ENCODE assay signal across 14 cellular contexts in the genomic region with DNA sequence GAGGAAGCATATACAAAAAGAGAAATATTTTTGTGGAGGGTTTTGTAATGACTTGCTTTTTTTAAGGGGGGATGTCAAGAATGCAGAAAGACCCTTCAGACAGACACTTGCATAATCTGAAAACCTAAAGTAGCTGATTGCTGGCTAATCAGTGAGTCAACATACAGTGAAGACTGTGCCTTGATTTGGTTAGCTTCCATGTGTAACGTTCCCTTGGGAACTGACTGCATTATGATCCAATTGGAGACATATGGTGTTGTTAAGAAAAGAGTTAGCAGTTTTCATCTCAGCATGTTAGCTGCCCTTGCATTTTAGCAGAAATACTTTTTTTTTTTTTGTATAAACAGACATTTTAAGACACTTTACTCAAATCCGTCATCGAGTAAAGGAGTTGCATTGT.
A peak's percentile ranks its signal among the peaks of the same experiment; 100 is the strongest.
DNase-seq lines count a peak whose midpoint lies in the region; ATAC-seq and TF ChIP-seq lines count a peak whose summit lies in the region.
"Had no signal": no experiment of that assay in that cellular context is flagged by ENCODE, and none has a peak within 500 bp of the region (broad histone marks: within the 10 kb centered on the region; RNA-seq: fewer than 3 reads in every experiment).

No MANE protein-coding gene starts in this region.

- POLR2A ChIA-PET in AG04449 (lab: Yijun Ruan, JAX) (interaction anchor here (0.7 kb wide), 1 partner anchor 513 kb away, joined by 3 read pairs; no protein-coding TSS in a partner anchor), GM10248 (lab: Yijun Ruan, JAX) (no interaction called here)

- H3K27ac ChIP-seq in GM23248, result peak overlapping the region; percentile 71
- H3K27ac ChIP-seq in OCI-LY3 (ENCODE audit: low read length), result peak overlapping the region; percentile 93; the same call in 1 of the 2 replicates

- no peaks in the 10 kb centered on the region for H3K27me3 Mint-ChIP-seq in Calu3 (ENCODE audit: unreplicated experiment)
- H3K27me3 Mint-ChIP-seq: central memory CD8-positive, alpha-beta T cell had no signal

- H3K4me3 ChIP-seq in AG04449 (ENCODE audit: low read depth, low read length), result no peak overlapping the region
- no peak overlapping the region; the same call in 1 of the 2 replicates for H3K4me3 ChIP-seq in GM23248
- peak overlapping the region; percentile 3 for H3K4me3 ChIP-seq in OCI-LY3 (ENCODE audit: low read length)
- no peak overlapping the region for H3K4me3 ChIP-seq in fibroblast of pulmonary artery (replicated peaks; ENCODE audit: low read depth, low read length)

- H3K27me3 ChIP-seq in GM23248 (replicated peaks; ENCODE audit: insufficient read depth) (no peaks in the 10 kb centered on the region), OCI-LY3 (ENCODE audit: low read depth, low read length) (no peaks in the 10 kb centered on the region)

- peaks cover 22% of the 10 kb centered on the region for H3K4me1 Mint-ChIP-seq in Calu3 (ENCODE audit: low read depth, unreplicated experiment)
- H3K4me1 Mint-ChIP-seq: central memory CD8-positive, alpha-beta T cell had no signal

- H3F3A ChIP-seq in GM23248 (ENCODE audit: insufficient read depth), result peaks cover 49% of the 10 kb centered on the region

- no peak for ATAC-seq in GM19351 (IDR thresholded peaks at IDR 0.05; ENCODE audit: unreplicated experiment)

- in situ Hi-C loops in GM23248 (cut with MboI), result loop anchor here (25.0 kb wide), 2 partner anchors 477 to 852 kb away; a partner anchor contains a TSS

- intact Hi-C loops in Calu3 (cut with micrococcal nuclease; ENCODE audit: unreplicated experiment), result loop anchor here (2.0 to 10.0 kb wide), 8 partner anchors 229 to 1287 kb away; a partner anchor contains a TSS

- H3K79me2 ChIP-seq in GM23248 (ENCODE audit: insufficient read depth) (peaks cover 15% of the 10 kb centered on the region; the same call in 1 of the 2 replicates), OCI-LY3 (ENCODE audit: low read length) (no peaks in the 10 kb centered on the region)

- no peaks in the 10 kb centered on the region for H3K36me3 ChIP-seq in GM23248 (ENCODE audit: low read depth)
- H3K36me3 ChIP-seq in OCI-LY3 (replicated peaks; ENCODE audit: low read depth, low read length), result no peaks in the 10 kb centered on the region

- H3K4me3 Mint-ChIP-seq in Calu3 (ENCODE audit: low read depth, unreplicated experiment), result no peak overlapping the region
- H3K4me3 Mint-ChIP-seq: central memory CD8-positive, alpha-beta T cell; T-helper 1 cell treated with Interleukin-12 subunit alpha and Interleukin-12 subunit beta and Interleukin-4 antibody, amounts not matched to agents 30 μg/mL and 1 μg/mL, for 36 hours had no signal

- 11 to 17% methylated on average over 3 of the region's 3 CpGs for WGBS in GM23248 (ENCODE audit: low coverage in 1 of 2, low lambda C conversion rate in 2 of 2, missing lambda C conversion rate in 2 of 2), 2 experiments

- H3K9me3 Mint-ChIP-seq in Calu3 (ENCODE audit: low read depth, unreplicated experiment), result no peaks in the 10 kb centered on the region
- H3K9me3 Mint-ChIP-seq: T-helper 1 cell treated with Interleukin-12 subunit alpha and Interleukin-12 subunit beta and Interleukin-4 antibody, amounts not matched to agents 30 μg/mL and 1 μg/mL, for 36 hours had no signal

- no peak overlapping the region; the same call in 1 of the 2 replicates for H3K9ac ChIP-seq in GM23248
- H3K9ac ChIP-seq in OCI-LY3 (ENCODE audit: low read length), result peak overlapping the region; percentile 7; the same call in 1 of the 2 replicates

- H3K36me3 Mint-ChIP-seq in Calu3 (ENCODE audit: insufficient read depth, unreplicated experiment), result no peaks in the 10 kb centered on the region

- no peak overlapping the region for H3K27ac Mint-ChIP-seq in Calu3 (ENCODE audit: unreplicated experiment)
- H3K27ac Mint-ChIP-seq: T-helper 1 cell treated with Interleukin-12 subunit alpha and Interleukin-12 subunit beta and Interleukin-4 antibody, amounts not matched to agents 30 μg/mL and 1 μg/mL, for 36 hours had no signal

- DNase-seq in AG04449 (ENCODE audit: low read depth, low spot score) (peak; percentile 62), GM23248 (peak; percentile 85), fibroblast of pulmonary artery (ENCODE audit: low read depth) (peak; percentile 81), GOT3 (lab: John Stamatoyannopoulos, UW) (no peak), Calu3 (no peak), GM10248 (ENCODE audit: extremely low spot score) (no peak)
- DNase-seq: C1 segment of cervical spinal cord; left cardiac atrium; MM.1S; stimulated activated CD4-positive, alpha-beta T cell treated with anti-CD3 and anti-CD28 coated beads, Interleukin-12 subunit alpha, Interleukin-12 subunit beta, amount 100 ng/mL, for 4 hours had no signal

- peaks cover 54% of the 10 kb centered on the region for H3K4me1 ChIP-seq in GM23248 (ENCODE audit: insufficient read depth)
- peaks cover 60% of the 10 kb centered on the region for H3K4me1 ChIP-seq in OCI-LY3 (ENCODE audit: low read length)

- H3K9me2 ChIP-seq in GM23248 (ENCODE audit: insufficient read depth), result no peaks in the 10 kb centered on the region

- H2AFZ ChIP-seq in GM23248 (no peak overlapping the region), OCI-LY3 (ENCODE audit: low read depth, low read length) (no peak overlapping the region)

- TF ChIP-seq CTCF in AG04449 (IDR thresholded peaks at IDR 0.05; ENCODE audit: insufficient read depth, low read length, missing control alignments), result no peak
- TF ChIP-seq CTCF in OCI-LY3 (IDR thresholded peaks at IDR 0.05; ENCODE audit: low read depth, low read length), result no peak
- TF ChIP-seq CTCF in fibroblast of pulmonary artery (IDR thresholded peaks at IDR 0.05; ENCODE audit: low read length, missing control alignments), result no peak
- TF ChIP-seq CTCF in Calu3 (IDR thresholded peaks at IDR 0.05; ENCODE audit: unreplicated experiment), result no peak
- no peak for TF ChIP-seq CTCF in GM10248 (IDR thresholded peaks at IDR 0.05; ENCODE audit: control extremely low read depth, extremely low read depth, low read depth, missing control alignments)

- no TSS peak for BruUV-seq in Calu3 (replicated peaks; lab: Mats Ljungman, UMichigan)

- H3K4me2 ChIP-seq in GM23248 (ENCODE audit: unreplicated experiment) (peak overlapping the region; percentile 58), OCI-LY3 (ENCODE audit: low read length) (peak overlapping the region; percentile 50)

- no peaks in the 10 kb centered on the region for H4K20me1 ChIP-seq in GM23248 (ENCODE audit: insufficient read depth)
- no peaks in the 10 kb centered on the region for H4K20me1 ChIP-seq in OCI-LY3 (ENCODE audit: insufficient read depth, low read length)

- H3K9me3 ChIP-seq in GM23248 (ENCODE audit: low read depth) (no peaks in the 10 kb centered on the region), OCI-LY3 (ENCODE audit: insufficient read depth, low read length) (no peaks in the 10 kb centered on the region)

- CTCF ChIA-PET in AG04449 (lab: Yijun Ruan, JAX), result interaction anchor here (0.6 to 1.8 kb wide), 5 partner anchors 9 to 903 kb away, joined by 3 to 6 read pairs (median 4); no protein-coding TSS in a partner anchor
- CTCF ChIA-PET in Calu3 (lab: Charles Lee), result interaction anchor here (0.7 to 1.1 kb wide), 3 partner anchors 357 to 1096 kb away, joined by 3 to 4 read pairs (median 4); no protein-coding TSS in a partner anchor
- CTCF ChIA-PET in GM10248 (lab: Yijun Ruan, JAX), result interaction anchor here (1.8 kb wide), 1 partner anchor 1096 kb away, joined by 3 read pairs; no protein-coding TSS in a partner anchor

Comparison
In these comparisons a context has a peak if more than half of its experiments do, and no peak if none do; other contexts are left out.
1. DNase-seq: peak in AG04449 (single experiment), GM23248 (single experiment) and fibroblast of pulmonary artery (single experiment); none in GOT3 (single experiment), Calu3 (single experiment) and GM10248 (single experiment).